Comparison of ENCODE assay signal across 16 cellular contexts in genomic region chr21:28550057-28550825, GRCh38.
"Had no signal": no experiment of that assay in that cellular context is flagged by ENCODE, and none has a peak within 500 bp of the region (broad histone marks: within the 10 kb centered on the region; RNA-seq: fewer than 3 reads in every experiment).

No MANE protein-coding gene starts in this region.

- H3K9me3 ChIP-seq: ascending aorta, breast epithelium, psoas muscle, right lobe of liver, spleen, suprapubic skin had no signal

- H3K4me1 ChIP-seq: ascending aorta, breast epithelium, psoas muscle, right lobe of liver, spleen, suprapubic skin had no signal

- H3K36me3 ChIP-seq: ascending aorta, breast epithelium, right lobe of liver, suprapubic skin had no signal

- ATAC-seq: effector memory CD8-positive, alpha-beta T cell; left lobe of liver; psoas muscle; right lobe of liver had no signal

- H3K4me3 ChIP-seq: ascending aorta, breast epithelium, psoas muscle, right lobe of liver, spleen, suprapubic skin had no signal

- H3K27ac ChIP-seq: ascending aorta, breast epithelium, psoas muscle, right lobe of liver, spleen, suprapubic skin had no signal

- DNase-seq: activated CD4-positive, alpha-beta T cell treated with anti-CD3 and anti-CD28 coated beads, Interleukin-2, amount 50 U/mL, for 4 hours; activated CD4-positive, CD25-positive, alpha-beta regulatory T cell treated with anti-CD3 and anti-CD28 coated beads, Interleukin-2, amount 50 U/mL, for 72 hours; activated naive CD4-positive, alpha-beta T cell treated with Interleukin-2 at 50 U/mL for 16 hours; activated T-cell treated with anti-CD3 and anti-CD28 coated beads for 4 hours; cerebellar nuclear complex; effector memory CD8-positive, alpha-beta T cell; islet precursor cell; midbrain; psoas muscle; right lobe of liver; spleen; trophoblast cell had no signal

- H3K27me3 ChIP-seq: ascending aorta, breast epithelium, right lobe of liver, spleen, suprapubic skin had no signal
